2 cellular contexts compared by ENCODE assay signal in genomic region chr16:48158296-48158695, GRCh38.
A peak's percentile ranks its signal among the peaks of the same experiment; 100 is the strongest.
TF ChIP-seq lines count a peak whose summit lies in the region.

No MANE protein-coding gene starts in this region.

TF ChIP-seq in HepG2, 621 proteins besides CTCF, POLR2A, EP300 and RAD21 (continued from another document):
- TF ChIP-seq ZNF512 (CRISPR knock-in tag; IDR thresholded peaks at IDR 0.05) (no peak), RARA (CRISPR knock-in tag; IDR thresholded peaks at IDR 0.05) (peak; percentile 58; the same call in 1 of the 2 replicates), FOXK1 (CRISPR knock-in tag; IDR thresholded peaks at IDR 0.05; ENCODE audit: borderline replicate concordance, low read depth) (no peak), ZBTB10 (CRISPR knock-in tag; IDR thresholded peaks at IDR 0.05; ENCODE audit: borderline replicate concordance) (peak; percentile 46; the same call in 1 of the 2 replicates), ZNF615 (CRISPR knock-in tag; IDR thresholded peaks at IDR 0.05; ENCODE audit: borderline replicate concordance) (no peak), DZIP1 (CRISPR knock-in tag; IDR thresholded peaks at IDR 0.05) (no peak), BCL6 (CRISPR knock-in tag; IDR thresholded peaks at IDR 0.05) (no peak), FOSL2 (CRISPR knock-in tag; IDR thresholded peaks at IDR 0.05) (peak; percentile 78), ZBTB26 (CRISPR knock-in tag; IDR thresholded peaks at IDR 0.05; ENCODE audit: borderline replicate concordance) (no peak), CREB1 (IDR thresholded peaks at IDR 0.05) (peak; percentile 75), CREB1 (CRISPR knock-in tag; IDR thresholded peaks at IDR 0.05) (no peak)
TF ChIP-seq in HepG2: peak in this region for 4.

TF ChIP-seq in GM23338, 12 proteins besides CTCF, POLR2A, EP300 and RAD21 (continued from another document):
- TF ChIP-seq REST (IDR thresholded peaks at IDR 0.05; ENCODE audit: unreplicated experiment) = no peak
- TF ChIP-seq ZNF462 (CRISPR knock-in tag; IDR thresholded peaks at IDR 0.05) = no peak
- TF ChIP-seq CREB1 (CRISPR knock-in tag; IDR thresholded peaks at IDR 0.05; ENCODE audit: low read depth) = no peak
- no peak for TF ChIP-seq STAT1 (IDR thresholded peaks at IDR 0.05; ENCODE audit: unreplicated experiment)
- TF ChIP-seq POLR2AphosphoS5 (IDR thresholded peaks at IDR 0.05; ENCODE audit: low read depth) = no peak
- no peak for TF ChIP-seq ZNF331 (CRISPR knock-in tag; IDR thresholded peaks at IDR 0.05; ENCODE audit: low read depth)
